In the genomic region with DNA sequence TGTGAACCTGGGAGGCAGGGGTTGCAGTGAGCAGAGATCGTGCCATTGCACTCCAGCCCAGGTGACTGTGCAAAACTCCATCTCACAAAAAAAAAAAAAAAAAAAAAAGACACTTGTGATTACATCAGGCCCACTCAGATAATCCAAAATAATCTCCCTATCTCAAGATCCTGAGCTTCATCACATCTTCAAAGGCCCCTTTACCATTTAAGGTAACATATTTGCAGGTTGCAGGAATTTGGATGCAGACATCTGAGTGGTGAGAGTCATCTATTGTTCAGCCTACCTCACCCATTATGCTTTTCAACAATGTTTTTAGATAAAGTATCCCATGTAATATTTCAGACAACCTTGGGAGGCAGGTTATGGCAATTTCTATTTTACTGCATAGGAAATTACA, we compare ENCODE assay signal across 35 cellular contexts.
"Had no signal": no experiment of that assay in that cellular context is flagged by ENCODE, and none has a peak within 500 bp of the region (broad histone marks: within the 10 kb centered on the region; RNA-seq: fewer than 3 reads in every experiment).

No MANE protein-coding gene starts in this region.

- H3K27me3 ChIP-seq: MG63 had no signal

- H3K4me3 ChIP-seq: MG63 had no signal

- DNase-seq: Karpas-422, Kasumi-1, MG63, MM.1S, MV-4-11, NCI-H1048, NCI-H1092, NCI-H1092 treated with DMSO at 0.1 percent for 48 hours, NCI-H1105, NCI-H1105 treated with DMSO at 0.1 percent for 48 hours, NCI-H1417, NCI-H1417 treated with DMSO at 0.1 percent for 48 hours, NCI-H1436, NCI-H1436 treated with DMSO at 0.1 percent for 48 hours, NCI-H146, NCI-H1694, NCI-H1694 treated with DMSO at 0.1 percent for 48 hours, NCI-H187, NCI-H187 treated with DMSO at 0.1 percent for 48 hours, NCI-H1930, NCI-H2029, NCI-H2029 treated with DMSO at 0.1 percent for 48 hours, NCI-H2081, NCI-H2081 treated with DMSO at 0.1 percent for 48 hours, NCI-H2107, NCI-H2171, NCI-H2171 treated with DMSO at 0.1 percent for 48 hours, NCI-H2227 treated with DMSO at 0.1 percent for 48 hours, NCI-H226, NCI-H345, NCI-H446, NCI-H446 treated with DMSO at 0.1 percent for 48 hours, NCI-H510A, NCI-H510A treated with DMSO at 0.1 percent for 48 hours had no signal

- H3K4me2 ChIP-seq: KMS-11 had no signal

- H3K9me3 ChIP-seq: MG63 had no signal

- H3K36me3 ChIP-seq: MG63 had no signal

- H3K9ac ChIP-seq: KMS-11 had no signal

- H3K27ac ChIP-seq: KMS-11 had no signal
